8 cellular contexts compared by ENCODE assay signal in the genomic region with DNA sequence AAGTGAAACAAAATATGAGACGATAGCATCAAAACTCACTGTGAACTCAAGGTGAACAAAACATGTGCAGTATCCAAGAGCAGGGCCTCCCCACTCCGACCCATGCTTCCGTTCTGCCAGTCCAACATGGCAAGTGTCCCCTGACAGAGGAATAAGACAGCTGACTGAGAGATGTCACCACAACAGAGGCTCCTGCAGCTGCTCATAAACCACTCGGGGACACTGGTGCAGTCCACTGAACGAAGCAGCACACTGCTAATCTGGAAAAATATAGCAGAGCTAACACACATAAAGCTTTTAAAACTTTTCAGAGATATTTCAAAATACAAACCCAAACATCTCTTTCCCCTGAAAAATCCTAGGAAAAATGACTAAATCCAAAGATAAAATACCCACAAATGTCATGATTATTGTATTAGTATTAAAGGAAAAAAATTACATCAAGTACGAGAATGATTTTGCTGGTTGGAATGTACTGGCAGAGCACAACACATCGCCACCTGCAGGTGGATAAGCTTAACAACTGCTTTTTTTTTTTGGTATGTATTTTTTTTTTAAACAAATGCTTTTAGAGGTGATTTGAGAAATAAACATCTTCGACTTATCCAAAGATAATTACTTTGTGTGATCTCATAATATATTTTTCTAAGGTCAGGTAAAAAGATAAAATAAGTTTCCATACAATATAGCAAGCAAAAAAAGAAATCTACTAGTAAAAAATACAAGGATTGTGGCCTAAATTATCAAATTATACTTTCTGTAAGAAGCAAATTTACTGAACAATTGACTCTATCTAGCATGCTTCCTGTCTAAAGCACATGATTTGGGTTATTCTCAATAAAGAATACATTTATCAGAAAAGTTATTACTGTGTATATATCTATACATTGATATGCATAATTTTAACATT.
A peak's percentile ranks its signal among the peaks of the same experiment; 100 is the strongest.
DNase-seq lines count a peak whose midpoint lies in the region; ATAC-seq and TF ChIP-seq lines count a peak whose summit lies in the region.

No MANE protein-coding gene starts in this region.

- ATAC-seq in stimulated activated effector memory CD8-positive, alpha-beta T cell treated with anti-CD3 and anti-CD28 coated beads, Interleukin-12 subunit alpha, Interleukin-12 subunit beta, amount 100 ng/mL, for 72 hours: no peak
- no peak for ATAC-seq in HG03039 (IDR thresholded peaks at IDR 0.05; ENCODE audit: unreplicated experiment)
- no peak for ATAC-seq in HG02884 (IDR thresholded peaks at IDR 0.05; ENCODE audit: unreplicated experiment)

- CTCF ChIA-PET in GM10248 (lab: Yijun Ruan, JAX): interaction anchor here (0.7 to 4.1 kb wide), 30 partner anchors 7 to 823 kb away, joined by 3 to 62 read pairs (median 4); a partner anchor contains a TSS

- H3K36me3 Mint-ChIP-seq in stimulated activated effector memory CD8-positive, alpha-beta T cell treated with anti-CD3 and anti-CD28 coated beads, Interleukin-12 subunit alpha, Interleukin-12 subunit beta, amount 100 ng/mL, for 72 hours: peaks cover 98% of the 10 kb centered on the region

- TF ChIP-seq CTCF in GM10248 (IDR thresholded peaks at IDR 0.05; ENCODE audit: control extremely low read depth, extremely low read depth, low read depth, missing control alignments): peak; percentile 63

- H3K4me1 Mint-ChIP-seq in stimulated activated effector memory CD8-positive, alpha-beta T cell treated with anti-CD3 and anti-CD28 coated beads, Interleukin-12 subunit alpha, Interleukin-12 subunit beta, amount 100 ng/mL, for 72 hours: peaks cover 19% of the 10 kb centered on the region

- POLR2A ChIA-PET in GM10248 (lab: Yijun Ruan, JAX): interaction anchor here (1.2 kb wide), 1 partner anchor 19 kb away, joined by 4 read pairs; a partner anchor contains a TSS

- peak overlapping the region; percentile 22 for H3K4me3 Mint-ChIP-seq in stimulated activated effector memory CD8-positive, alpha-beta T cell treated with anti-CD3 and anti-CD28 coated beads, Interleukin-12 subunit alpha, Interleukin-12 subunit beta, amount 100 ng/mL, for 72 hours

- DNase-seq in AML-193 (lab: John Stamatoyannopoulos, UW) (peak; percentile 56 to 69), GM10248 (ENCODE audit: extremely low spot score) (peak; percentile 34), NCI-H2196 (lab: John Stamatoyannopoulos, UW; ENCODE audit: unreplicated experiment) (peak; percentile 40), amniotic stem cell (lab: John Stamatoyannopoulos, UW) (peak; percentile 55), hepatic stellate cell (ENCODE audit: low spot score) (peak; percentile 44)
- DNase-seq in stimulated activated effector memory CD8-positive, alpha-beta T cell treated with anti-CD3 and anti-CD28 coated beads, Interleukin-12 subunit alpha, Interleukin-12 subunit beta, amount 100 ng/mL, for 72 hours (ENCODE audit: low spot score in 2 of 2): no peak

- H3K27ac Mint-ChIP-seq in stimulated activated effector memory CD8-positive, alpha-beta T cell treated with anti-CD3 and anti-CD28 coated beads, Interleukin-12 subunit alpha, Interleukin-12 subunit beta, amount 100 ng/mL, for 72 hours: no peak overlapping the region

- no peaks in the 10 kb centered on the region for H3K9me3 Mint-ChIP-seq in stimulated activated effector memory CD8-positive, alpha-beta T cell treated with anti-CD3 and anti-CD28 coated beads, Interleukin-12 subunit alpha, Interleukin-12 subunit beta, amount 100 ng/mL, for 72 hours

Comparison
In these comparisons a context has a peak if more than half of its experiments do, and no peak if none do; other contexts are left out.
1. DNase-seq: peak in AML-193 (2 of 2), GM10248 (single experiment), NCI-H2196 (single experiment), amniotic stem cell (single experiment) and hepatic stellate cell (single experiment); none in stimulated activated effector memory CD8-positive, alpha-beta T cell treated with anti-CD3 and anti-CD28 coated beads, Interleukin-12 subunit alpha, Interleukin-12 subunit beta, amount 100 ng/mL, for 72 hours (0 of 2).